26 cellular contexts compared by ENCODE assay signal in genomic region chr6:138429731-138430130, GRCh38. TPM values are rescaled to one million over a fixed set of nuclear protein-coding genes. Genes with fewer than 3 reads are reported as not detected.
A peak's percentile ranks its signal among the peaks of the same experiment; 100 is the strongest.
DNase-seq lines count a peak whose midpoint lies in the region; ATAC-seq and TF ChIP-seq lines count a peak whose summit lies in the region.
"Had no signal": no experiment of that assay in that cellular context is flagged by ENCODE, and none has a peak within 500 bp of the region (broad histone marks: within the 10 kb centered on the region; RNA-seq: fewer than 3 reads in every experiment).

No MANE protein-coding gene starts in this region.

- peak; percentile 1 for ATAC-seq in left lobe of liver
- ATAC-seq in HG02884 (IDR thresholded peaks at IDR 0.05; ENCODE audit: unreplicated experiment) = no peak
- ATAC-seq in left colon = no peak
- no peak for ATAC-seq in HG03469 (IDR thresholded peaks at IDR 0.05; ENCODE audit: unreplicated experiment)
- ATAC-seq: gastrocnemius medialis had no signal

- peak; percentile 74 for DNase-seq in NCI-H460 (ENCODE audit: extremely low read depth, low read depth)
- peak; percentile 37 for DNase-seq in fibroblast of gingiva (ENCODE audit: low read depth)
- no peak for DNase-seq in left lobe of liver (ENCODE audit: low spot score)
- DNase-seq in left colon = no peak
- no peak for DNase-seq in NCI-H82 treated with DMSO at 0.1 percent for 48 hours (lab: John Stamatoyannopoulos, UW; ENCODE audit: unreplicated experiment)
- DNase-seq: activated CD4-positive, alpha-beta memory T cell treated with anti-CD3 and anti-CD28 coated beads for 36 hours; activated CD4-positive, CD25-positive, alpha-beta regulatory T cell; activated naive CD8-positive, alpha-beta T cell treated with anti-CD3 and anti-CD28 coated beads for 36 hours; effector CD8-positive, alpha-beta T cell; gastrocnemius medialis; NCI-H2029; NCI-H226; ovary; stimulated activated CD4-positive, alpha-beta T cell treated with anti-CD3 and anti-CD28 coated beads, Interleukin-12 subunit alpha, Interleukin-12 subunit beta, amount 100 ng/mL, for 4 hours; stimulated activated CD4-positive, alpha-beta T cell treated with anti-CD3 and anti-CD28 coated beads, Interleukin-4, amount 100 ng/mL, for 24 hours; T1000 had no signal

- H3K27ac ChIP-seq in 22Rv1 = peak overlapping the region; percentile 7
- H3K27ac ChIP-seq: ascending aorta, gastrocnemius medialis, HL-60, ovary had no signal

- intact Hi-C loops in left colon (cut with DNase I, micrococcal nuclease) = loop anchor here (5.0 to 10.0 kb wide), 3 partner anchors 85 to 168 kb away; no protein-coding TSS in a partner anchor

- no peak for TF ChIP-seq CTCF in 22Rv1 (IDR thresholded peaks at IDR 0.05)

RNA-seq across cellular contexts. Expression of gene HEBP2, which starts 25.7 kb away (rescaled TPM):
- total RNA-seq in NCI-H460 (2014; rRNA removed; shearing (Covaris generic)) = 31.6 and 42.7 TPM in 2 replicates
- 31.7 and 70.9 TPM in 2 replicates for polyA plus RNA-seq in NCI-H460 (2014; cell fraction: nucleus; rRNA removed)
- 73.4 TPM for total RNA-seq in left lobe of liver
- total RNA-seq in left colon = 10 to 100 TPM; 90.0 to 95.3 TPM

RNA-seq across cellular contexts. Expression of gene SMIM28, which starts 52.0 kb away (rescaled TPM):
- not detected in 2 replicates for total RNA-seq in NCI-H460 (2014; rRNA removed; shearing (Covaris generic))
- polyA plus RNA-seq in NCI-H460 (2014; cell fraction: nucleus; rRNA removed) = not detected in 2 replicates
- total RNA-seq in left lobe of liver = not detected
- total RNA-seq in left colon = under 1 TPM in 1 of 2 donors, not detected in 1; 0.42 TPM
- total RNA-seq: activated CD4-positive, alpha-beta memory T cell treated with anti-CD3 and anti-CD28 coated beads for 36 hours; activated naive CD8-positive, alpha-beta T cell treated with anti-CD3 and anti-CD28 coated beads for 36 hours; activated T-helper 2 cell treated with anti-CD3 and anti-CD28 coated beads, Interferon-gamma antibody, Interleukin-2, Interleukin-4, amounts not matched to agents 10 μg/mL and 5 μg/mL and 100 μg/mL, durations not matched to agents 14 hours and 24 hours and 36 hours; ascending aorta; gastrocnemius medialis; naive thymus-derived CD4-positive, alpha-beta T cell; ovary had no signal
- polyA plus RNA-seq: esophagus; keratinocyte; naive thymus-derived CD4-positive, alpha-beta T cell; ovary; thymus had no signal

Comparison
In these comparisons a context has a peak if more than half of its experiments do, and no peak if none do; other contexts are left out.
1. DNase-seq: peak in NCI-H460 (single experiment) and fibroblast of gingiva (single experiment); none in left lobe of liver (single experiment), left colon (0 of 2) and NCI-H82 treated with DMSO at 0.1 percent for 48 hours (single experiment).